In genomic region chr20:3843490-3843889, GRCh38 we compare ENCODE assay signal across 14 cellular contexts. TPM values are rescaled to one million over a fixed set of nuclear protein-coding genes. Genes with fewer than 3 reads are reported as not detected.
A peak's percentile ranks its signal among the peaks of the same experiment; 100 is the strongest.
DNase-seq lines count a peak whose midpoint lies in the region; ATAC-seq, FAIRE-seq and TF ChIP-seq lines count a peak whose summit lies in the region.
"Had no signal": no experiment of that assay in that cellular context is flagged by ENCODE, and none has a peak within 500 bp of the region (broad histone marks: within the 10 kb centered on the region; RNA-seq: fewer than 3 reads in every experiment).

No MANE protein-coding gene starts in this region.

- peak overlapping the region; percentile 47 to 74; a peak in 5 of 6 replicates for H3K27ac ChIP-seq in A549
- H3K27ac ChIP-seq in SJCRH30: no peak overlapping the region
- H3K27ac ChIP-seq: BLaER1, spleen had no signal

- peak overlapping the region; percentile 56 for H3K4me2 ChIP-seq in A549
- H3K4me2 ChIP-seq: BLaER1 had no signal

- no peak for TF ChIP-seq POLR2A in A549 (IDR thresholded peaks at IDR 0.05; ENCODE audit: low read length)
- TF ChIP-seq POLR2A in H54 (IDR thresholded peaks at IDR 0.05; ENCODE audit: low read depth, low read length): no peak

- ATAC-seq in A549 (peak; percentile 5 to 31; a peak in 1 of 6 replicates), GM18868 (IDR thresholded peaks at IDR 0.05; ENCODE audit: unreplicated experiment) (no peak), left cardiac atrium (no peak)

- H3K36me3 Mint-ChIP-seq in immature natural killer cell: peaks cover 0 to 7% (median 0%) of the 10 kb centered on the region in 3 donors

- H3K4me1 Mint-ChIP-seq in immature natural killer cell: peaks cover 11 to 22% of the 10 kb centered on the region in 2 donors

- no peak for TF ChIP-seq RAD21 in A549 (conservative IDR thresholded peaks at IDR 0.05 in 1 of 2, IDR thresholded peaks at IDR 0.05 in 1 of 2)

- H3K9me3 Mint-ChIP-seq in immature natural killer cell: no peaks in the 10 kb centered on the region

- no peaks in the 10 kb centered on the region for H3K9me3 ChIP-seq in A549
- H3K9me3 ChIP-seq in SJCRH30 (replicated peaks): no peaks in the 10 kb centered on the region
- H3K9me3 ChIP-seq: BLaER1, spleen had no signal

- POLR2A ChIA-PET in A549 (lab: Yijun Ruan, JAX): interaction anchor here (0.5 to 2.0 kb wide), 2 partner anchors 12 to 23 kb away, joined by 3 to 5 read pairs; partner anchors contain the start of gene AP5S1

- TF ChIP-seq EP300 in A549 (IDR thresholded peaks at IDR 0.05): no peak

- peak; percentile 71 to 87 for DNase-seq in A549 (ENCODE audit: low read depth in 1 of 2, low spot score in 1 of 2)
- peak; percentile 87 for DNase-seq in H54 (ENCODE audit: insufficient read length, low spot score)
- DNase-seq in SJCRH30: peak; percentile 33 to 34
- peak; percentile 60 for DNase-seq in fibroblast of peridontal ligament (ENCODE audit: extremely low read depth)
- no peak for DNase-seq in immature natural killer cell
- DNase-seq in left cardiac atrium: no peak
- no peak for DNase-seq in activated CD4-positive, alpha-beta T cell treated with anti-CD3 and anti-CD28 coated beads for 48 hours
- DNase-seq: activated CD4-positive, CD25-positive, alpha-beta regulatory T cell; cortex of kidney; NCI-H146; OCI-M1; spleen had no signal

- peaks cover 0 to 7% (median 0%) of the 10 kb centered on the region in 3 donors for H3K27me3 Mint-ChIP-seq in immature natural killer cell (ENCODE audit: low read depth in 3 of 3)

- TF ChIP-seq CTCF in A549 (IDR thresholded peaks at IDR 0.05): no peak

- intact Hi-C loops in left cardiac atrium (cut with DNase I): loop anchor here in 1 of 2 donors (10.0 kb wide), 1 partner anchor 59 kb away; the partner anchor contains the start of genes CENPB and SPEF1

- WGBS in A549 (ENCODE audit: missing lambda C conversion rate): 4% methylated on average over 5 of the region's 5 CpGs

- CTCF ChIA-PET in A549 (lab: Yijun Ruan, JAX): interaction anchor here (0.7 to 4.7 kb wide), 8 partner anchors 11 to 167 kb away, joined by 3 to 41 read pairs (median 4); partner anchors contain the start of gene AP5S1

- no peak overlapping the region for H3K27ac Mint-ChIP-seq in immature natural killer cell

- H3K36me3 ChIP-seq in SJCRH30: no peaks in the 10 kb centered on the region
- H3K36me3 ChIP-seq: spleen had no signal

- H3K4me3 ChIP-seq in A549 (no peak overlapping the region), SJCRH30 (no peak overlapping the region)
- H3K4me3 ChIP-seq: BLaER1, spleen had no signal

- H3K4me1 ChIP-seq in A549 (peaks cover 28% of the 10 kb centered on the region), SJCRH30 (0 out of 2 replicates have a peak, but pooled peaks cover 3% of the 10 kb centered on the region)

- H3K4me3 Mint-ChIP-seq in immature natural killer cell: no peak overlapping the region

- no peaks in the 10 kb centered on the region for H3K27me3 ChIP-seq in SJCRH30
- H3K27me3 ChIP-seq: BLaER1, spleen had no signal

- FAIRE-seq in A549 (lab: Jason Lieb, UNC): no peak
- no peak for FAIRE-seq in H54 (lab: Jason Lieb, UNC)

TF ChIP-seq in A549, 52 proteins besides CTCF, POLR2A, EP300 and RAD21:
- peak; percentile 96 for TF ChIP-seq MAFK (IDR thresholded peaks at IDR 0.05; ENCODE audit: partially characterized antibody)
- TF ChIP-seq EHF (CRISPR knock-in tag; IDR thresholded peaks at IDR 0.05): no peak
- 0 out of 2 replicates have a peak, but pooled peaks have one; percentile 21 for TF ChIP-seq FOSL2 (IDR thresholded peaks at IDR 0.05)
- peak; percentile 84 for TF ChIP-seq FOSL2 (CRISPR knock-in tag; IDR thresholded peaks at IDR 0.05)
- TF ChIP-seq ZNF302 (CRISPR knock-in tag; IDR thresholded peaks at IDR 0.05): no peak
- TF ChIP-seq EHMT2 (IDR thresholded peaks at IDR 0.05; ENCODE audit: low read depth): no peak
- peak; percentile 70; the same call in 1 of the 2 replicates for TF ChIP-seq NFE2L2 (conservative IDR thresholded peaks at IDR 0.05; ENCODE audit: low read length)

RNA-seq across cellular contexts. Expression of gene MAVS, which starts 3.1 kb away (rescaled TPM):
- 18.9 and 25.7 TPM in 2 replicates for polyA plus RNA-seq in A549 (2011; rRNA removed)
- 11.0 and 15.5 TPM in 2 replicates for polyA plus RNA-seq in A549 (2012; cell fraction: cytosol; rRNA removed)
- 27.5 and 30.4 TPM in 2 replicates for polyA plus RNA-seq in A549 (2012; cell fraction: nucleus; rRNA removed)
- 28.4 to 31.0 TPM (median 29.1 TPM) in 3 replicates for polyA plus RNA-seq in A549 (2017; fragmentation: RNase III; extraction: RNeasy Plus Mini Kit Qiagen cat#74134 plus additional on column Dnase treatment)
- 45.7 and 47.5 TPM in 2 replicates for polyA minus RNA-seq in A549 (2011; rRNA and poly(A)+ RNA removed)
- 26.4 and 28.9 TPM in 2 replicates for total RNA-seq in SJCRH30 (2014; rRNA removed; shearing (Covaris generic))
- polyA plus RNA-seq in immature natural killer cell: 1 to 10 TPM; 1.8 to 9.3 (median 2.5) TPM
- total RNA-seq in left cardiac atrium: 10 to 100 TPM; 28.9 to 31.1 TPM

RNA-seq across cellular contexts. Expression of gene AP5S1, which starts 23.1 kb away (rescaled TPM):
- 10.2 and 11.8 TPM in 2 replicates for polyA plus RNA-seq in A549 (2011; rRNA removed)
- 15.6 and 19.0 TPM in 2 replicates for polyA plus RNA-seq in A549 (2012; cell fraction: cytosol; rRNA removed)
- 15.2 and 20.0 TPM in 2 replicates for polyA plus RNA-seq in A549 (2012; cell fraction: nucleus; rRNA removed)
- 17.7 to 20.6 TPM (median 19.9 TPM) in 3 replicates for polyA plus RNA-seq in A549 (2017; fragmentation: RNase III; extraction: RNeasy Plus Mini Kit Qiagen cat#74134 plus additional on column Dnase treatment)
- 21.2 and 27.1 TPM in 2 replicates for polyA minus RNA-seq in A549 (2011; rRNA and poly(A)+ RNA removed)
- 8.9 and 9.4 TPM in 2 replicates for total RNA-seq in SJCRH30 (2014; rRNA removed; shearing (Covaris generic))
- polyA plus RNA-seq in immature natural killer cell: 10 to 100 TPM; 16.3 to 23.1 (median 17.4) TPM
- 10 to 100 TPM; 11.8 to 14.7 TPM for total RNA-seq in left cardiac atrium

RNA-seq across cellular contexts. Expression of gene PANK2, which starts 45.7 kb away (rescaled TPM):
- 39.3 and 45.9 TPM in 2 replicates for polyA plus RNA-seq in A549 (2011; rRNA removed)
- polyA plus RNA-seq in A549 (2012; cell fraction: cytosol; rRNA removed): 22.6 and 24.5 TPM in 2 replicates
- 28.4 and 38.2 TPM in 2 replicates for polyA plus RNA-seq in A549 (2012; cell fraction: nucleus; rRNA removed)
- 40.3 to 44.6 TPM (median 43.8 TPM) in 3 replicates for polyA plus RNA-seq in A549 (2017; fragmentation: RNase III; extraction: RNeasy Plus Mini Kit Qiagen cat#74134 plus additional on column Dnase treatment)
- 35.8 and 40.1 TPM in 2 replicates for polyA minus RNA-seq in A549 (2011; rRNA and poly(A)+ RNA removed)
- 48.0 and 57.9 TPM in 2 replicates for total RNA-seq in SJCRH30 (2014; rRNA removed; shearing (Covaris generic))
- polyA plus RNA-seq in immature natural killer cell: 10 to 100 TPM; 42.1 to 53.0 (median 44.3) TPM
- 10 to 100 TPM; 18.7 to 23.8 TPM for total RNA-seq in left cardiac atrium

RNA-seq across cellular contexts. Expression of gene CDC25B, which starts 47.4 kb away (rescaled TPM):
- polyA plus RNA-seq in A549 (2011; rRNA removed): 133 and 136 TPM in 2 replicates
- polyA plus RNA-seq in A549 (2012; cell fraction: cytosol; rRNA removed): 173 and 193 TPM in 2 replicates
- 307 and 346 TPM in 2 replicates for polyA plus RNA-seq in A549 (2012; cell fraction: nucleus; rRNA removed)
- 129 to 150 TPM (median 140 TPM) in 3 replicates for polyA plus RNA-seq in A549 (2017; fragmentation: RNase III; extraction: RNeasy Plus Mini Kit Qiagen cat#74134 plus additional on column Dnase treatment)
- 101 and 126 TPM in 2 replicates for polyA minus RNA-seq in A549 (2011; rRNA and poly(A)+ RNA removed)
- 75.1 and 78.8 TPM in 2 replicates for total RNA-seq in SJCRH30 (2014; rRNA removed; shearing (Covaris generic))
- polyA plus RNA-seq in immature natural killer cell: 10 to 100 TPM; 25.3 to 42.0 (median 29.0) TPM
- 10 to 100 TPM; 13.8 to 16.6 TPM for total RNA-seq in left cardiac atrium

RNA-seq across cellular contexts. Expression of gene CENPB, which starts 57.0 kb away (rescaled TPM):
- polyA plus RNA-seq in A549 (2011; rRNA removed): 35.9 and 42.6 TPM in 2 replicates
- 57.6 and 77.1 TPM in 2 replicates for polyA plus RNA-seq in A549 (2012; cell fraction: cytosol; rRNA removed)
- 55.5 and 78.2 TPM in 2 replicates for polyA plus RNA-seq in A549 (2012; cell fraction: nucleus; rRNA removed)
- 93.1 to 107 TPM (median 106 TPM) in 3 replicates for polyA plus RNA-seq in A549 (2017; fragmentation: RNase III; extraction: RNeasy Plus Mini Kit Qiagen cat#74134 plus additional on column Dnase treatment)
- 49.1 and 52.8 TPM in 2 replicates for polyA minus RNA-seq in A549 (2011; rRNA and poly(A)+ RNA removed)
- 34.6 and 36.7 TPM in 2 replicates for total RNA-seq in SJCRH30 (2014; rRNA removed; shearing (Covaris generic))
- polyA plus RNA-seq in immature natural killer cell: 1 to 10 TPM; 1.0 to 1.7 (median 1.1) TPM
- 10 to 100 TPM; 70.8 to 93.6 TPM for total RNA-seq in left cardiac atrium

Comparison
In these comparisons a context has a peak if more than half of its experiments do, and no peak if none do; other contexts are left out.
1. ATAC-seq: peak in A549 (2 of 2); none in GM18868 (single experiment) and left cardiac atrium (0 of 2).
2. DNase-seq: peak in A549 (2 of 2), H54 (single experiment), SJCRH30 (2 of 2) and fibroblast of peridontal ligament (single experiment); none in immature natural killer cell (0 of 3), left cardiac atrium (single experiment) and activated CD4-positive, alpha-beta T cell treated with anti-CD3 and anti-CD28 coated beads for 48 hours (single experiment).